1 cellular context compared by ENCODE assay signal in the genomic region with DNA sequence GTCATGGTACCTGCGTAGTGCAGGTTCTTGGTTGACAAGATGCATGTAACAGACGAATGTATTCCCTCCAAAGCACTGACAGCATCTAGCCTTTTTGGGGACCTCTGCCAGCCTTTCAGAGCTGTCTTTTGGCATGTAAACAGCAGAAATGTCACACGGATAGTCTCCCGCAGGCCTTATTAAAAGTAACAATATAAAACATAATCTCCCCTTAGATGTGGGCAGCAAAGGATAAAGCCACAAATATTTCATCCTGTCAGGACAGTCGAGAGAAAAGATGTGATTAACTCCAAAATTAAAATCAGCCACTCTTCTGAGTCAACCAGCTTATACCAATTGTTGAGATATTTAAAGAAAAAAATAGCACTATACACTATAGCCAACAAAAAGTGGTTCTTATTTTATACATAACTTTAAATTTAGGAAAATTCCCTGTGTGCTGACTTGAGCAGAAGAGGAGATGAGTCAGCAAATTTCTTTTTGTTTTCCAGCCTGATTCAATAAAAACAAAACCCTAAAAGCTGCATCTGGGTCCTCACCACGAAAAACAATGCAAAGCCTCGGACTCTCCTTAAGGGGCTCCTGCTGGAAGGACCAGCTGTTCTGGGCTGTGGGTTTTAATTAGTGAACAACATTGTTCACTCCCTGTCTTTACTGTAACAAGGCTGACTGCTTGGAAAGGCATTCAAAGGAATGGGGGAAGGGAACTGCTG.
TF ChIP-seq lines count a peak whose summit lies in the region.

No MANE protein-coding gene starts in this region.

TF ChIP-seq in WTC11, 78 proteins besides CTCF, POLR2A, EP300 and RAD21 (continued from another document):
- TF ChIP-seq ATF2 (CRISPR knock-in tag; IDR thresholded peaks at IDR 0.05; ENCODE audit: borderline replicate concordance, low read depth): no peak
- TF ChIP-seq NR3C1 (CRISPR knock-in tag; conservative IDR thresholded peaks at IDR 0.05; ENCODE audit: low read depth): no peak
- TF ChIP-seq, protein P1, sequence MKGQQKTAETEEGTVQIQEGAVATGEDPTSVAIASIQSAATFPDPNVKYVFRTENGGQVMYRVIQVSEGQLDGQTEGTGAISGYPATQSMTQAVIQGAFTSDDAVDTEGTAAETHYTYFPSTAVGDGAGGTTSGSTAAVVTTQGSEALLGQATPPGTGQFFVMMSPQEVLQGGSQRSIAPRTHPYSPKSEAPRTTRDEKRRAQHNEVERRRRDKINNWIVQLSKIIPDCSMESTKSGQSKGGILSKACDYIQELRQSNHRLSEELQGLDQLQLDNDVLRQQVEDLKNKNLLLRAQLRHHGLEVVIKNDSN (CRISPR knock-in tag; IDR thresholded peaks at IDR 0.05): no peak
- TF ChIP-seq FOXK1 (CRISPR knock-in tag; IDR thresholded peaks at IDR 0.05): no peak
- no peak for TF ChIP-seq ZNF317 (CRISPR knock-in tag; IDR thresholded peaks at IDR 0.05; ENCODE audit: borderline replicate concordance, low read depth)
